In the genomic region with DNA sequence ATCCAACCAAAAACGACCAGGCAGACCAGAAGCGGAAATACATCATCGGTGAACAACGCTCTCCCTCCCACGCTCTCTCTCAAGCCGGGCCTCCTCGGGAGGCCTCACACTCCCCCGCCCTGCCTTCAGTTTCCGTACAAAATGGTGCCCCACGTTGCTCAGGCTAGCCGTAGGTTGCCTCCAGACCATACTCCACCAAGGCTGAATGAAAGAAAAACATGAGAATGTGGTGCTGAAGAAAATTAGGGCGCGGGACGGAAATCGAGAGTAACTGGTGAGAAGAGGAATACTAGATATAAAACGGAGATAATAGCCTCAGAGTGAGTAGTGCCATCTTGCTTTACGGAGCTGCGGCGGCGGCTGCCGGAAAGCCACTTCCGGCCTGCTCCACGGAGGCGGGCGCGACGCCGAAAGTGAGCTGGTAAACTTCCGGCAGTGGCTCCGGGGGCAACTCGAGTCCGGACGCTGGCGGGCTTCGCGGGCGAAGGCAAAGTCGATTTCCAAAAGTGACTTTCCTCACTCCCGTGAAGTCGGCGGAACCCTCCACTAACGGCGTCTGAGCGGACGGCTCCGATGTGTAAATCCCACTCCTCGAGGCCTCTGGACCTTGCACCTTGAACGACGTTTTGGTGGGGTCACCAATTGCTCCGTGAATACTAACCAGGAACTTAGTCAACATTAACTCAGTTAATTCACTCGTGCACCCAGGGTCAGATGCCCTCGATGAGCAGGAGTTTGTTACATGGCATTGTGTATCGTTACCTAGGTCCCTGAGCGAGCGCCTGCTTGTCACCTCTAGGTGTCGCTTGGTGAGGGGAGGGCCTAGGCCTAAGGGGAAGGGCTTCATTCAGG, we compare ENCODE assay signal across 1 cellular context.
TF ChIP-seq lines count a peak whose summit lies in the region.

TSS of gene SH3BP5L (minus strand) at position 7 of the 852 bp plus-strand sequence. CDS start 980 bp downstream, outside the sequence.

TF ChIP-seq in K562, 482 proteins besides CTCF, POLR2A, EP300 and RAD21 (continued from another document and continues in another):
- TF ChIP-seq ZNF518B (CRISPR knock-in tag; IDR thresholded peaks at IDR 0.05) (no peak), CBFB (CRISPR knock-in tag; IDR thresholded peaks at IDR 0.05) (no peak), TCF7L2 (IDR thresholded peaks at IDR 0.05; ENCODE audit: low read depth, low read length) (peak; percentile 90), ZEB2 (IDR thresholded peaks at IDR 0.05) (no peak), CBX5 (IDR thresholded peaks at IDR 0.05; ENCODE audit: borderline replicate concordance, low read depth) (no peak), NFRKB (IDR thresholded peaks at IDR 0.05; ENCODE audit: low read depth) (no peak; the same call in none of the 2 replicates), PHF21A (IDR thresholded peaks at IDR 0.05; ENCODE audit: borderline replicate concordance, low read depth) (0 out of 2 replicates have a peak, but pooled peaks have one; percentile 42), KLF13 (tag; IDR thresholded peaks at IDR 0.05; ENCODE audit: borderline replicate concordance, low read depth) (0 out of 2 replicates have a peak, but pooled peaks have one; percentile 29), ZNF23 (CRISPR knock-in tag; IDR thresholded peaks at IDR 0.05) (no peak), ZNF41 (CRISPR knock-in tag; conservative IDR thresholded peaks at IDR 0.05) (no peak), LARP7 (IDR thresholded peaks at IDR 0.05) (0 out of 2 replicates have a peak, but pooled peaks have one; percentile 72), HDAC8 (tag; IDR thresholded peaks at IDR 0.05) (no peak), MTF1 (CRISPR knock-in tag; IDR thresholded peaks at IDR 0.05; ENCODE audit: borderline replicate concordance) (no peak), ZNF124 (CRISPR knock-in tag; IDR thresholded peaks at IDR 0.05) (no peak), CCNT2 (IDR thresholded peaks at IDR 0.05; ENCODE audit: borderline replicate concordance, extremely low read depth, insufficient read length, low read depth, low read length) (no peak), ZNF668 (CRISPR knock-in tag; IDR thresholded peaks at IDR 0.05) (no peak), OTX1 (CRISPR knock-in tag; IDR thresholded peaks at IDR 0.05) (no peak; the same call in 1 of the 2 replicates), KDM2B (CRISPR knock-in tag; IDR thresholded peaks at IDR 0.05) (no peak), MEF2D (tag; conservative IDR thresholded peaks at IDR 0.05; ENCODE audit: low read depth) (peak; percentile 57; the same call in 1 of the 2 replicates), ATF7 (IDR thresholded peaks at IDR 0.05) (peak; percentile 74; the same call in 1 of the 2 replicates), ZBTB43 (CRISPR knock-in tag; IDR thresholded peaks at IDR 0.05) (no peak), SMAD4 (CRISPR knock-in tag; conservative IDR thresholded peaks at IDR 0.05) (0 out of 2 replicates have a peak, but pooled peaks have one; percentile 12), RFX1 (IDR thresholded peaks at IDR 0.05) (peak; percentile 72), HNRNPK (IDR thresholded peaks at IDR 0.05; ENCODE audit: low read depth, low read length, poor library complexity, severe bottlenecking) (no peak), ZFP30 (CRISPR knock-in tag; IDR thresholded peaks at IDR 0.05; ENCODE audit: borderline replicate concordance) (no peak), TRIM24 (IDR thresholded peaks at IDR 0.05) (no peak; a peak in 1 of 4 replicates), ZNF655 (CRISPR knock-in tag; IDR thresholded peaks at IDR 0.05) (no peak), SREBF1 (IDR thresholded peaks at IDR 0.05; ENCODE audit: borderline replicate concordance, low read depth, low read length) (no peak), NFIX (CRISPR knock-in tag; IDR thresholded peaks at IDR 0.05; ENCODE audit: low read depth) (no peak), ZNF134 (CRISPR knock-in tag; conservative IDR thresholded peaks at IDR 0.05) (no peak), TSC22D4 (tag; IDR thresholded peaks at IDR 0.05) (no peak)
- TF ChIP-seq, protein P1, sequence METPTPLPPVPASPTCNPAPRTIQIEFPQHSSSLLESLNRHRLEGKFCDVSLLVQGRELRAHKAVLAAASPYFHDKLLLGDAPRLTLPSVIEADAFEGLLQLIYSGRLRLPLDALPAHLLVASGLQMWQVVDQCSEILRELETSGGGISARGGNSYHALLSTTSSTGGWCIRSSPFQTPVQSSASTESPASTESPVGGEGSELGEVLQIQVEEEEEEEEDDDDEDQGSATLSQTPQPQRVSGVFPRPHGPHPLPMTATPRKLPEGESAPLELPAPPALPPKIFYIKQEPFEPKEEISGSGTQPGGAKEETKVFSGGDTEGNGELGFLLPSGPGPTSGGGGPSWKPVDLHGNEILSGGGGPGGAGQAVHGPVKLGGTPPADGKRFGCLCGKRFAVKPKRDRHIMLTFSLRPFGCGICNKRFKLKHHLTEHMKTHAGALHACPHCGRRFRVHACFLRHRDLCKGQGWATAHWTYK (CRISPR knock-in tag; IDR thresholded peaks at IDR 0.05), result peak; percentile 39; the same call in 1 of the 2 replicates
- TF ChIP-seq, protein P2, sequence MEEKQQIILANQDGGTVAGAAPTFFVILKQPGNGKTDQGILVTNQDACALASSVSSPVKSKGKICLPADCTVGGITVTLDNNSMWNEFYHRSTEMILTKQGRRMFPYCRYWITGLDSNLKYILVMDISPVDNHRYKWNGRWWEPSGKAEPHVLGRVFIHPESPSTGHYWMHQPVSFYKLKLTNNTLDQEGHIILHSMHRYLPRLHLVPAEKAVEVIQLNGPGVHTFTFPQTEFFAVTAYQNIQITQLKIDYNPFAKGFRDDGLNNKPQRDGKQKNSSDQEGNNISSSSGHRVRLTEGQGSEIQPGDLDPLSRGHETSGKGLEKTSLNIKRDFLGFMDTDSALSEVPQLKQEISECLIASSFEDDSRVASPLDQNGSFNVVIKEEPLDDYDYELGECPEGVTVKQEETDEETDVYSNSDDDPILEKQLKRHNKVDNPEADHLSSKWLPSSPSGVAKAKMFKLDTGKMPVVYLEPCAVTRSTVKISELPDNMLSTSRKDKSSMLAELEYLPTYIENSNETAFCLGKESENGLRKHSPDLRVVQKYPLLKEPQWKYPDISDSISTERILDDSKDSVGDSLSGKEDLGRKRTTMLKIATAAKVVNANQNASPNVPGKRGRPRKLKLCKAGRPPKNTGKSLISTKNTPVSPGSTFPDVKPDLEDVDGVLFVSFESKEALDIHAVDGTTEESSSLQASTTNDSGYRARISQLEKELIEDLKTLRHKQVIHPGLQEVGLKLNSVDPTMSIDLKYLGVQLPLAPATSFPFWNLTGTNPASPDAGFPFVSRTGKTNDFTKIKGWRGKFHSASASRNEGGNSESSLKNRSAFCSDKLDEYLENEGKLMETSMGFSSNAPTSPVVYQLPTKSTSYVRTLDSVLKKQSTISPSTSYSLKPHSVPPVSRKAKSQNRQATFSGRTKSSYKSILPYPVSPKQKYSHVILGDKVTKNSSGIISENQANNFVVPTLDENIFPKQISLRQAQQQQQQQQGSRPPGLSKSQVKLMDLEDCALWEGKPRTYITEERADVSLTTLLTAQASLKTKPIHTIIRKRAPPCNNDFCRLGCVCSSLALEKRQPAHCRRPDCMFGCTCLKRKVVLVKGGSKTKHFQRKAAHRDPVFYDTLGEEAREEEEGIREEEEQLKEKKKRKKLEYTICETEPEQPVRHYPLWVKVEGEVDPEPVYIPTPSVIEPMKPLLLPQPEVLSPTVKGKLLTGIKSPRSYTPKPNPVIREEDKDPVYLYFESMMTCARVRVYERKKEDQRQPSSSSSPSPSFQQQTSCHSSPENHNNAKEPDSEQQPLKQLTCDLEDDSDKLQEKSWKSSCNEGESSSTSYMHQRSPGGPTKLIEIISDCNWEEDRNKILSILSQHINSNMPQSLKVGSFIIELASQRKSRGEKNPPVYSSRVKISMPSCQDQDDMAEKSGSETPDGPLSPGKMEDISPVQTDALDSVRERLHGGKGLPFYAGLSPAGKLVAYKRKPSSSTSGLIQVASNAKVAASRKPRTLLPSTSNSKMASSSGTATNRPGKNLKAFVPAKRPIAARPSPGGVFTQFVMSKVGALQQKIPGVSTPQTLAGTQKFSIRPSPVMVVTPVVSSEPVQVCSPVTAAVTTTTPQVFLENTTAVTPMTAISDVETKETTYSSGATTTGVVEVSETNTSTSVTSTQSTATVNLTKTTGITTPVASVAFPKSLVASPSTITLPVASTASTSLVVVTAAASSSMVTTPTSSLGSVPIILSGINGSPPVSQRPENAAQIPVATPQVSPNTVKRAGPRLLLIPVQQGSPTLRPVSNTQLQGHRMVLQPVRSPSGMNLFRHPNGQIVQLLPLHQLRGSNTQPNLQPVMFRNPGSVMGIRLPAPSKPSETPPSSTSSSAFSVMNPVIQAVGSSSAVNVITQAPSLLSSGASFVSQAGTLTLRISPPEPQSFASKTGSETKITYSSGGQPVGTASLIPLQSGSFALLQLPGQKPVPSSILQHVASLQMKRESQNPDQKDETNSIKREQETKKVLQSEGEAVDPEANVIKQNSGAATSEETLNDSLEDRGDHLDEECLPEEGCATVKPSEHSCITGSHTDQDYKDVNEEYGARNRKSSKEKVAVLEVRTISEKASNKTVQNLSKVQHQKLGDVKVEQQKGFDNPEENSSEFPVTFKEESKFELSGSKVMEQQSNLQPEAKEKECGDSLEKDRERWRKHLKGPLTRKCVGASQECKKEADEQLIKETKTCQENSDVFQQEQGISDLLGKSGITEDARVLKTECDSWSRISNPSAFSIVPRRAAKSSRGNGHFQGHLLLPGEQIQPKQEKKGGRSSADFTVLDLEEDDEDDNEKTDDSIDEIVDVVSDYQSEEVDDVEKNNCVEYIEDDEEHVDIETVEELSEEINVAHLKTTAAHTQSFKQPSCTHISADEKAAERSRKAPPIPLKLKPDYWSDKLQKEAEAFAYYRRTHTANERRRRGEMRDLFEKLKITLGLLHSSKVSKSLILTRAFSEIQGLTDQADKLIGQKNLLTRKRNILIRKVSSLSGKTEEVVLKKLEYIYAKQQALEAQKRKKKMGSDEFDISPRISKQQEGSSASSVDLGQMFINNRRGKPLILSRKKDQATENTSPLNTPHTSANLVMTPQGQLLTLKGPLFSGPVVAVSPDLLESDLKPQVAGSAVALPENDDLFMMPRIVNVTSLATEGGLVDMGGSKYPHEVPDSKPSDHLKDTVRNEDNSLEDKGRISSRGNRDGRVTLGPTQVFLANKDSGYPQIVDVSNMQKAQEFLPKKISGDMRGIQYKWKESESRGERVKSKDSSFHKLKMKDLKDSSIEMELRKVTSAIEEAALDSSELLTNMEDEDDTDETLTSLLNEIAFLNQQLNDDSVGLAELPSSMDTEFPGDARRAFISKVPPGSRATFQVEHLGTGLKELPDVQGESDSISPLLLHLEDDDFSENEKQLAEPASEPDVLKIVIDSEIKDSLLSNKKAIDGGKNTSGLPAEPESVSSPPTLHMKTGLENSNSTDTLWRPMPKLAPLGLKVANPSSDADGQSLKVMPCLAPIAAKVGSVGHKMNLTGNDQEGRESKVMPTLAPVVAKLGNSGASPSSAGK (IDR thresholded peaks at IDR 0.05), result peak; percentile 90
